In the genomic region with DNA sequence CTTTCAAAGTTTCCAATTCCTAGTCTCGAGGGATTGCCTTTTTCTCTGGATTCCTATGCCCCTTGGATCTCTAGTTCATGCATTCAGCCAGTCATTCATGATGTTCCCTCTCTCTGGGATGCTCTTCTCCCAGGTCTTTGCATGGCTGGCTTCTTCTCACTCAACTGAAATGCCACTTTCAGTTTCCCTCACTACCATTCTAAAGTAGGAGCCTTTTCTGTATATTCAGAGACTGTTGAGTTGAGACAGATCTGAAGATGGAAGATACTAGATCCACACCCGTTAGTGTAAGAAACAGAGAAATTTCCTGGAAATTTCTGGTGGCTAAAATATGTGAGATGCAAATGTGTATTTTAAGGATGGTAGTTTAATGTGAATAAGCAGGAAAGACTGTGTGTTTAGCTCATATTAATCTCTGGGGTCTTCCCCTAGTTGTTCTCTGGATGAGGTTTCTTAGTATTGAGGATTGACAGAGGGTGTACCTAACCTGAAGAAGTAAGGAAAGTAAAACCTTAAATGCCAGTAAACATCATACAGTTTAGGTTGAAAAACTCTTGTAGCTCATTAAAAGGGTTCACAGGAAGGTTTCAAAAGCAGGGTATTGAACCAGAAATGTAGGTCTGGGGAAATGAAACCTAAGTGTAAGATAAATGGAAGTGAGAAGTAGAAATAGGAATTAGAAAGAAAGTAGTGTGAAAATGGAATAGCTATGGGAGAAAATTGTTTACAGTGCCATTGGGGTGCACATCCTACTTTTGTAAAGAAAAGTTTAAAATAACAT, we compare ENCODE assay signal across 13 cellular contexts.
DNase-seq lines count a peak whose midpoint lies in the region; ATAC-seq, FAIRE-seq and TF ChIP-seq lines count a peak whose summit lies in the region.
"Had no signal": no experiment of that assay in that cellular context is flagged by ENCODE, and none has a peak within 500 bp of the region (broad histone marks: within the 10 kb centered on the region; RNA-seq: fewer than 3 reads in every experiment).

No MANE protein-coding gene starts in this region.

- peaks cover 26% of the 10 kb centered on the region for H3K4me1 Mint-ChIP-seq in activated B cell treated with CpG ODN at 0.5 μM for 24 hours
- H3K4me1 Mint-ChIP-seq in naive thymus-derived CD8-positive, alpha-beta T cell: peaks cover 0 to 18% (median 0%) of the 10 kb centered on the region in 4 donors
- H3K4me1 Mint-ChIP-seq in naive thymus-derived CD4-positive, alpha-beta T cell: peaks cover 0 to 5% (median 0%) of the 10 kb centered on the region in 7 donors
- H3K4me1 Mint-ChIP-seq: CD4-positive, alpha-beta memory T cell had no signal

- no peak overlapping the region for H3K4me2 ChIP-seq in HepG2 (ENCODE audit: low read depth, low read length)

- in situ Hi-C loops in HepG2 (cut with HindIII; ENCODE audit: extremely low pct_ligation_motif_present, low pct_unique_long_range_greater_than_20kb): no loop called here

- H3K27ac ChIP-seq in HepG2 (ENCODE audit: extremely low read length, insufficient read depth, low read length): no peak overlapping the region
- no peak overlapping the region for H3K27ac ChIP-seq in naive thymus-derived CD4-positive, alpha-beta T cell (ENCODE audit: low read depth, low read length)

- H3K9ac ChIP-seq in HepG2 (ENCODE audit: insufficient read depth, low read depth, low read length): no peak overlapping the region

- TF ChIP-seq CTCF in activated B cell treated with CpG ODN at 0.5 μM for 24 hours (IDR thresholded peaks at IDR 0.05) (no peak), HepG2 (CRISPR knock-in tag; IDR thresholded peaks at IDR 0.05) (no peak)

- H3K27me3 Mint-ChIP-seq in activated B cell treated with CpG ODN at 0.5 μM for 24 hours: no peaks in the 10 kb centered on the region
- no peaks in the 10 kb centered on the region for H3K27me3 Mint-ChIP-seq in naive thymus-derived CD8-positive, alpha-beta T cell
- no peaks in the 10 kb centered on the region for H3K27me3 Mint-ChIP-seq in naive thymus-derived CD4-positive, alpha-beta T cell
- H3K27me3 Mint-ChIP-seq: CD4-positive, alpha-beta memory T cell had no signal

- 32% methylated on average over 2 of the region's 2 CpGs for WGBS in HepG2 (ENCODE audit: low lambda C conversion rate)

- POLR2A ChIA-PET in activated B cell treated with CpG ODN at 0.5 μM for 24 hours (lab: Charles Lee) (interaction anchor here (0.6 kb wide), 1 partner anchor 30 kb away, joined by 3 read pairs; no protein-coding TSS in a partner anchor), HepG2 (lab: Yijun Ruan, JAX) (no interaction called here)
- POLR2A ChIA-PET in naive thymus-derived CD8-positive, alpha-beta T cell (lab: Charles Lee): interaction anchor here (0.7 kb wide), 1 partner anchor 293 kb away, joined by 3 read pairs; no protein-coding TSS in a partner anchor
- POLR2A ChIA-PET in naive thymus-derived CD4-positive, alpha-beta T cell (lab: Charles Lee): no interaction called here

- no peak for TF ChIP-seq EP300 in HepG2 (IDR thresholded peaks at IDR 0.05; ENCODE audit: low read depth in 2 of 2, low read length in 2 of 2)
- no peak for TF ChIP-seq EP300 in HepG2 (CRISPR knock-in tag; IDR thresholded peaks at IDR 0.05; ENCODE audit: borderline replicate concordance)

- no peaks in the 10 kb centered on the region for H3K9me3 Mint-ChIP-seq in activated B cell treated with CpG ODN at 0.5 μM for 24 hours
- peaks cover 0 to 10% (median 3%) of the 10 kb centered on the region in 9 donors for H3K9me3 Mint-ChIP-seq in naive thymus-derived CD8-positive, alpha-beta T cell
- H3K9me3 Mint-ChIP-seq in naive thymus-derived CD4-positive, alpha-beta T cell: peaks cover 0 to 11% (median 4%) of the 10 kb centered on the region in 11 donors

- peak; percentile 71 for ATAC-seq in GM18502 (IDR thresholded peaks at IDR 0.05; ENCODE audit: poor library complexity, unreplicated experiment)
- ATAC-seq in GM21447 (IDR thresholded peaks at IDR 0.05; ENCODE audit: unreplicated experiment): peak; percentile 83
- peak; percentile 62 for ATAC-seq in HG03139 (IDR thresholded peaks at IDR 0.05; ENCODE audit: unreplicated experiment)
- peak; percentile 66 for ATAC-seq in activated B cell treated with CpG ODN at 0.5 μM for 24 hours (ENCODE audit: low read depth)
- ATAC-seq in naive thymus-derived CD8-positive, alpha-beta T cell: no peak
- no peak for ATAC-seq in HepG2
- no peak for ATAC-seq in naive thymus-derived CD4-positive, alpha-beta T cell

- H4K20me1 ChIP-seq in HepG2 (ENCODE audit: insufficient read depth, low read length): no peaks in the 10 kb centered on the region

- no peak for TF ChIP-seq POLR2A in HepG2 (IDR thresholded peaks at IDR 0.05; ENCODE audit: insufficient read depth in 1 of 2, low read depth in 2 of 2, low read length in 2 of 2)

- no peaks in the 10 kb centered on the region for H3K36me3 ChIP-seq in HepG2 (replicated peaks in 1 of 2; ENCODE audit: control insufficient read depth in 1 of 2, insufficient read depth in 2 of 2, low read length in 2 of 2)
- H3K36me3 ChIP-seq in naive thymus-derived CD4-positive, alpha-beta T cell (ENCODE audit: control insufficient read depth in 2 of 3, insufficient read depth in 3 of 3, low read length in 3 of 3): no peaks in the 10 kb centered on the region

- peak overlapping the region; percentile 36 for H3K4me3 Mint-ChIP-seq in activated B cell treated with CpG ODN at 0.5 μM for 24 hours
- H3K4me3 Mint-ChIP-seq in naive thymus-derived CD8-positive, alpha-beta T cell: peak overlapping the region in 1 of 10 donors; percentile 7
- no peak overlapping the region for H3K4me3 Mint-ChIP-seq in naive thymus-derived CD4-positive, alpha-beta T cell
- H3K4me3 Mint-ChIP-seq: CD4-positive, alpha-beta memory T cell had no signal

- H3K79me2 ChIP-seq in HepG2 (ENCODE audit: insufficient read depth, low read length): no peaks in the 10 kb centered on the region

- H3K4me1 ChIP-seq in HepG2 (ENCODE audit: insufficient read depth, low read length): no peaks in the 10 kb centered on the region
- no peaks in the 10 kb centered on the region for H3K4me1 ChIP-seq in naive thymus-derived CD4-positive, alpha-beta T cell (ENCODE audit: control insufficient read depth in 2 of 2, insufficient read depth in 2 of 2, low read length in 2 of 2)

- H3K4me3 ChIP-seq in HepG2 (replicated peaks in 1 of 3; ENCODE audit: insufficient read depth in 1 of 3, low read depth in 2 of 3, low read length in 3 of 3): no peak overlapping the region
- H3K4me3 ChIP-seq in naive thymus-derived CD4-positive, alpha-beta T cell (ENCODE audit: low read length): no peak overlapping the region

- DNase-seq in activated B cell treated with CpG ODN at 0.5 μM for 24 hours (no peak), HepG2 (ENCODE audit: low spot score) (no peak)
- DNase-seq in naive thymus-derived CD8-positive, alpha-beta T cell: no peak
- DNase-seq in activated CD4-positive, alpha-beta T cell treated with anti-CD3 and anti-CD28 coated beads, Interleukin-2, amount 50 U/mL, for 1 hour: no peak
- DNase-seq in naive thymus-derived CD4-positive, alpha-beta T cell: no peak
- DNase-seq: activated effector memory CD4-positive, alpha-beta T cell treated with Interleukin-2 at 50 U/mL for 16 hours; CD4-positive, alpha-beta memory T cell; effector CD4-positive, alpha-beta T cell; NCI-H2107; T-helper 9 cell had no signal

- intact Hi-C loops in activated B cell treated with CpG ODN at 0.5 μM for 24 hours (cut with micrococcal nuclease) (loop anchor here (5.0 kb wide), 3 partner anchors 235 to 1155 kb away; partner anchors contain the start of genes OBI1 and SPRY2), HepG2 (cut with micrococcal nuclease; ENCODE audit: unreplicated experiment) (no loop called here)
- intact Hi-C loops in naive thymus-derived CD4-positive, alpha-beta T cell (cut with micrococcal nuclease): no loop called here

- CTCF ChIA-PET in activated B cell treated with CpG ODN at 0.5 μM for 24 hours (lab: Charles Lee): no interaction called here
- CTCF ChIA-PET in HepG2 (lab: Yijun Ruan, JAX; ENCODE audit: low intra/inter-chr PET ratio, low total read pairs): no interaction called here
- CTCF ChIA-PET in naive thymus-derived CD4-positive, alpha-beta T cell (lab: Charles Lee): no interaction called here

- no peak overlapping the region for H2AFZ ChIP-seq in HepG2 (ENCODE audit: low read length)

- no peaks in the 10 kb centered on the region for H3K36me3 Mint-ChIP-seq in activated B cell treated with CpG ODN at 0.5 μM for 24 hours (ENCODE audit: low read depth)
- no peaks in the 10 kb centered on the region for H3K36me3 Mint-ChIP-seq in naive thymus-derived CD8-positive, alpha-beta T cell
- H3K36me3 Mint-ChIP-seq in naive thymus-derived CD4-positive, alpha-beta T cell: no peaks in the 10 kb centered on the region
- H3K36me3 Mint-ChIP-seq: CD4-positive, alpha-beta memory T cell had no signal

- H3K27ac Mint-ChIP-seq in activated B cell treated with CpG ODN at 0.5 μM for 24 hours: peak overlapping the region; percentile 76
- H3K27ac Mint-ChIP-seq in naive thymus-derived CD8-positive, alpha-beta T cell: peak overlapping the region in 1 of 10 donors; percentile 11
- no peak overlapping the region for H3K27ac Mint-ChIP-seq in naive thymus-derived CD4-positive, alpha-beta T cell
- H3K27ac Mint-ChIP-seq: CD4-positive, alpha-beta memory T cell had no signal

- no peaks in the 10 kb centered on the region for H3K27me3 ChIP-seq in HepG2 (ENCODE audit: control insufficient read depth in 1 of 2, insufficient read depth in 2 of 2, low read length in 2 of 2)
- H3K27me3 ChIP-seq in naive thymus-derived CD4-positive, alpha-beta T cell (ENCODE audit: control insufficient read depth in 2 of 2, insufficient read depth in 2 of 2, low read length in 2 of 2): no peaks in the 10 kb centered on the region

- H3K9me3 ChIP-seq in HepG2 (ENCODE audit: low read length): peaks cover 4% of the 10 kb centered on the region; the same call in 1 of the 2 replicates
- H3K9me3 ChIP-seq in naive thymus-derived CD4-positive, alpha-beta T cell (ENCODE audit: control insufficient read depth in 2 of 3, low read length in 3 of 3): no peaks in the 10 kb centered on the region

- BruUV-seq in HepG2 (replicated peaks; lab: Mats Ljungman, UMichigan): no TSS peak

- FAIRE-seq in HepG2 (lab: Jason Lieb, UNC): no peak

- no peak for TF ChIP-seq RAD21 in HepG2 (CRISPR knock-in tag; IDR thresholded peaks at IDR 0.05)

TF ChIP-seq in HepG2, 621 proteins besides CTCF, POLR2A, EP300 and RAD21 (continues in another document):
- TF ChIP-seq MXD4 (CRISPR knock-in tag; IDR thresholded peaks at IDR 0.05): no peak
- TF ChIP-seq CC2D1A (CRISPR knock-in tag; IDR thresholded peaks at IDR 0.05): no peak
- TF ChIP-seq YEATS4 (CRISPR knock-in tag; IDR thresholded peaks at IDR 0.05; ENCODE audit: borderline replicate concordance): no peak
- TF ChIP-seq, protein P1, sequence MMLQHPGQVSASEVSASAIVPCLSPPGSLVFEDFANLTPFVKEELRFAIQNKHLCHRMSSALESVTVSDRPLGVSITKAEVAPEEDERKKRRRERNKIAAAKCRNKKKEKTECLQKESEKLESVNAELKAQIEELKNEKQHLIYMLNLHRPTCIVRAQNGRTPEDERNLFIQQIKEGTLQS (CRISPR knock-in tag; IDR thresholded peaks at IDR 0.05): no peak

Comparison
In these comparisons a context has a peak if more than half of its experiments do, and no peak if none do; other contexts are left out.
1. ATAC-seq: peak in GM18502 (single experiment), GM21447 (single experiment), HG03139 (single experiment) and activated B cell treated with CpG ODN at 0.5 μM for 24 hours (single experiment); none in naive thymus-derived CD8-positive, alpha-beta T cell (0 of 2), HepG2 (single experiment) and naive thymus-derived CD4-positive, alpha-beta T cell (single experiment).
2. POLR2A ChIA-PET loops: an anchor here in activated B cell treated with CpG ODN at 0.5 μM for 24 hours (0.6 kb wide) and naive thymus-derived CD8-positive, alpha-beta T cell (0.7 kb wide); none called in HepG2 and naive thymus-derived CD4-positive, alpha-beta T cell.